1 cellular context compared by ENCODE assay signal in genomic region chr14:102516531-102517411, GRCh38.
TF ChIP-seq lines count a peak whose summit lies in the region.

No MANE protein-coding gene starts in this region.

TF ChIP-seq in HepG2, 621 proteins besides CTCF, POLR2A, EP300 and RAD21 (continued from another document and continues in another):
- TF ChIP-seq KLF12 (CRISPR knock-in tag; IDR thresholded peaks at IDR 0.05; ENCODE audit: borderline replicate concordance) (peak; percentile 31; the same call in 1 of the 2 replicates), GZF1 (CRISPR knock-in tag; IDR thresholded peaks at IDR 0.05) (peak; percentile 66; the same call in 1 of the 2 replicates), HNF4A (CRISPR knock-in tag; IDR thresholded peaks at IDR 0.05) (peak; percentile 42), TOE1 (CRISPR knock-in tag; IDR thresholded peaks at IDR 0.05) (no peak), ZNF503 (CRISPR knock-in tag; IDR thresholded peaks at IDR 0.05) (peak; percentile 36; the same call in 1 of the 2 replicates), ZNF329 (CRISPR knock-in tag; IDR thresholded peaks at IDR 0.05; ENCODE audit: low read depth) (no peak), MEIS2 (CRISPR knock-in tag; IDR thresholded peaks at IDR 0.05) (peak; percentile 70; the same call in 1 of the 2 replicates), RBFOX2 (IDR thresholded peaks at IDR 0.05; ENCODE audit: low read depth, low read length) (no peak), DBP (CRISPR knock-in tag; IDR thresholded peaks at IDR 0.05; ENCODE audit: not compliant biosample characterization) (no peak), SMAD3 (CRISPR knock-in tag; IDR thresholded peaks at IDR 0.05) (no peak), ZNF878 (CRISPR knock-in tag; IDR thresholded peaks at IDR 0.05) (no peak), NFKBIZ (CRISPR knock-in tag; IDR thresholded peaks at IDR 0.05) (0 out of 2 replicates have a peak, but pooled peaks have one; percentile 35), GATAD2A (CRISPR knock-in tag; IDR thresholded peaks at IDR 0.05) (peak; percentile 47; the same call in 1 of the 2 replicates), KAT2B (IDR thresholded peaks at IDR 0.05; ENCODE audit: borderline replicate concordance, low read depth, low read length) (no peak), KDM2A (CRISPR knock-in tag; IDR thresholded peaks at IDR 0.05; ENCODE audit: borderline replicate concordance, low read depth) (peak; percentile 71; the same call in 1 of the 2 replicates), PHF21A (CRISPR knock-in tag; IDR thresholded peaks at IDR 0.05) (peak; percentile 89), ZNF770 (CRISPR knock-in tag; IDR thresholded peaks at IDR 0.05) (no peak), ZNF446 (CRISPR knock-in tag; IDR thresholded peaks at IDR 0.05) (no peak), ZBTB7B (CRISPR knock-in tag; IDR thresholded peaks at IDR 0.05) (peak; percentile 79; the same call in 1 of the 2 replicates), MIXL1 (CRISPR knock-in tag; IDR thresholded peaks at IDR 0.05) (peak; percentile 47; the same call in 1 of the 2 replicates), SOX6 (IDR thresholded peaks at IDR 0.05) (no peak), SOX6 (CRISPR knock-in tag; IDR thresholded peaks at IDR 0.05) (0 out of 2 replicates have a peak, but pooled peaks have one; percentile 38), ZNF296 (CRISPR knock-in tag; conservative IDR thresholded peaks at IDR 0.05) (no peak), CREB3 (CRISPR knock-in tag; IDR thresholded peaks at IDR 0.05) (no peak; the same call in 1 of the 2 replicates), KIAA2018 (CRISPR knock-in tag; IDR thresholded peaks at IDR 0.05; ENCODE audit: borderline replicate concordance) (no peak), ISL2 (CRISPR knock-in tag; IDR thresholded peaks at IDR 0.05) (peak; percentile 59; the same call in 1 of the 2 replicates), HOXA5 (CRISPR knock-in tag; IDR thresholded peaks at IDR 0.05) (peak; percentile 55; the same call in 1 of the 2 replicates), KLF13 (CRISPR knock-in tag; IDR thresholded peaks at IDR 0.05) (no peak), ZEB1 (IDR thresholded peaks at IDR 0.05; ENCODE audit: insufficient replicate concordance, low read depth) (no peak), TBX2 (CRISPR knock-in tag; IDR thresholded peaks at IDR 0.05; ENCODE audit: borderline replicate concordance) (peak; percentile 63; the same call in 1 of the 2 replicates), MED1 (CRISPR knock-in tag; IDR thresholded peaks at IDR 0.05) (peak; percentile 53; the same call in 1 of the 2 replicates), THYN1 (CRISPR knock-in tag; IDR thresholded peaks at IDR 0.05; ENCODE audit: borderline replicate concordance, low read depth) (no peak), MED8 (CRISPR knock-in tag; IDR thresholded peaks at IDR 0.05; ENCODE audit: insufficient replicate concordance) (no peak), ZNF530 (CRISPR knock-in tag; IDR thresholded peaks at IDR 0.05; ENCODE audit: low read depth) (no peak), RNF2 (conservative IDR thresholded peaks at IDR 0.05; ENCODE audit: low read depth) (peak; percentile 37; the same call in 1 of the 2 replicates), NRL (CRISPR knock-in tag; IDR thresholded peaks at IDR 0.05; ENCODE audit: borderline replicate concordance) (peak; percentile 39; the same call in 1 of the 2 replicates), TFAP4 (IDR thresholded peaks at IDR 0.05; ENCODE audit: borderline replicate concordance, low read depth) (no peak), MAZ (IDR thresholded peaks at IDR 0.05; ENCODE audit: borderline replicate concordance, low read depth, low read length) (0 out of 2 replicates have a peak, but pooled peaks have one; percentile 27), MAZ (CRISPR knock-in tag; IDR thresholded peaks at IDR 0.05; ENCODE audit: low read depth) (peak; percentile 56; the same call in 1 of the 2 replicates), ZNF142 (CRISPR knock-in tag; IDR thresholded peaks at IDR 0.05) (0 out of 2 replicates have a peak, but pooled peaks have one; percentile 66), ZNF256 (CRISPR knock-in tag; conservative IDR thresholded peaks at IDR 0.05) (no peak)
